ENCODE assay signal across 11 cellular contexts in genomic region chr13:113742445-113743120, GRCh38. TPM values are rescaled to one million over a fixed set of nuclear protein-coding genes. Genes with fewer than 3 reads are reported as not detected.
DNase-seq lines count a peak whose midpoint lies in the region; ATAC-seq and TF ChIP-seq lines count a peak whose summit lies in the region.
"Had no signal": no experiment of that assay in that cellular context is flagged by ENCODE, and none has a peak within 500 bp of the region (broad histone marks: within the 10 kb centered on the region; RNA-seq: fewer than 3 reads in every experiment).

No MANE protein-coding gene starts in this region.

- TF ChIP-seq EP300 in suprapubic skin (IDR thresholded peaks at IDR 0.05), result no peak

- 60% methylated on average over 16 of the region's 21 CpGs for WGBS in suprapubic skin

- H3K27me3 ChIP-seq in suprapubic skin, result peaks cover 10% of the 10 kb centered on the region
- H3K27me3 ChIP-seq: uterus had no signal

- intact Hi-C loops in Right ventricle myocardium superior (cut with DNase I), result no loop called here
- intact Hi-C loops in left cardiac atrium (cut with DNase I), result no loop called here

- H3K9me3 ChIP-seq in suprapubic skin, result no peaks in the 10 kb centered on the region
- H3K9me3 ChIP-seq: uterus had no signal

- peak; percentile 41 for DNase-seq in Right ventricle myocardium superior
- DNase-seq in left cardiac atrium, result no peak
- peak; percentile 47 to 67 for DNase-seq in NCI-H526 (lab: John Stamatoyannopoulos, UW)
- DNase-seq in fibroblast of mammary gland (ENCODE audit: low read depth), result peak; percentile 25
- no peak for DNase-seq in suprapubic skin (ENCODE audit: low spot score in 2 of 2)
- no peak for DNase-seq in CD1c-positive myeloid dendritic cell (ENCODE audit: extremely low spot score)
- no peak for DNase-seq in NCI-H748 (lab: John Stamatoyannopoulos, UW; ENCODE audit: unreplicated experiment)
- DNase-seq in stimulated activated CD4-positive, alpha-beta T cell treated with anti-CD3 and anti-CD28 coated beads, Interleukin-2, amount 100 ng/mL, for 48 hours, result no peak
- DNase-seq: NCI-H2081, SW 1271, uterus had no signal

- no peak for ATAC-seq in Right ventricle myocardium superior (ENCODE audit: poor library complexity)
- no peak for ATAC-seq in left cardiac atrium

- no peak for TF ChIP-seq POLR2A in suprapubic skin (IDR thresholded peaks at IDR 0.05)

- TF ChIP-seq CTCF in fibroblast of mammary gland (conservative IDR thresholded peaks at IDR 0.05; ENCODE audit: control insufficient read depth, insufficient read depth, low read depth, low read length), result no peak
- TF ChIP-seq CTCF in suprapubic skin (IDR thresholded peaks at IDR 0.05), result no peak

- H3K4me3 ChIP-seq in fibroblast of mammary gland (ENCODE audit: control insufficient read depth, low read depth, low read length) (no peak overlapping the region), suprapubic skin (no peak overlapping the region)
- H3K4me3 ChIP-seq: uterus had no signal

- H3K4me1 ChIP-seq in suprapubic skin, result peaks cover 14% of the 10 kb centered on the region
- H3K4me1 ChIP-seq: uterus had no signal

- H3K27ac ChIP-seq in suprapubic skin, result no peak overlapping the region
- H3K27ac ChIP-seq: uterus had no signal

- H3K36me3 ChIP-seq in suprapubic skin, result no peaks in the 10 kb centered on the region
- H3K36me3 ChIP-seq: uterus had no signal

RNA-seq across cellular contexts. Expression of gene TMEM255B, which starts 16.4 kb away (rescaled TPM):
- total RNA-seq in Right ventricle myocardium superior, result 6.9 TPM
- 10 to 100 TPM; 10.5 to 14.1 TPM for total RNA-seq in left cardiac atrium
- total RNA-seq in suprapubic skin, result 1 to 10 TPM in 2 of 4 donors, under 1 TPM in 2; 0.26 to 3.8 (median 1.7) TPM

Comparison
In these comparisons a context has a peak if more than half of its experiments do, and no peak if none do; other contexts are left out.
1. DNase-seq: peak in Right ventricle myocardium superior (single experiment), NCI-H526 (2 of 2) and fibroblast of mammary gland (single experiment); none in left cardiac atrium (single experiment), suprapubic skin (0 of 2), CD1c-positive myeloid dendritic cell (single experiment), NCI-H748 (single experiment) and stimulated activated CD4-positive, alpha-beta T cell treated with anti-CD3 and anti-CD28 coated beads, Interleukin-2, amount 100 ng/mL, for 48 hours (0 of 2).